8 cellular contexts compared by ENCODE assay signal in the genomic region with DNA sequence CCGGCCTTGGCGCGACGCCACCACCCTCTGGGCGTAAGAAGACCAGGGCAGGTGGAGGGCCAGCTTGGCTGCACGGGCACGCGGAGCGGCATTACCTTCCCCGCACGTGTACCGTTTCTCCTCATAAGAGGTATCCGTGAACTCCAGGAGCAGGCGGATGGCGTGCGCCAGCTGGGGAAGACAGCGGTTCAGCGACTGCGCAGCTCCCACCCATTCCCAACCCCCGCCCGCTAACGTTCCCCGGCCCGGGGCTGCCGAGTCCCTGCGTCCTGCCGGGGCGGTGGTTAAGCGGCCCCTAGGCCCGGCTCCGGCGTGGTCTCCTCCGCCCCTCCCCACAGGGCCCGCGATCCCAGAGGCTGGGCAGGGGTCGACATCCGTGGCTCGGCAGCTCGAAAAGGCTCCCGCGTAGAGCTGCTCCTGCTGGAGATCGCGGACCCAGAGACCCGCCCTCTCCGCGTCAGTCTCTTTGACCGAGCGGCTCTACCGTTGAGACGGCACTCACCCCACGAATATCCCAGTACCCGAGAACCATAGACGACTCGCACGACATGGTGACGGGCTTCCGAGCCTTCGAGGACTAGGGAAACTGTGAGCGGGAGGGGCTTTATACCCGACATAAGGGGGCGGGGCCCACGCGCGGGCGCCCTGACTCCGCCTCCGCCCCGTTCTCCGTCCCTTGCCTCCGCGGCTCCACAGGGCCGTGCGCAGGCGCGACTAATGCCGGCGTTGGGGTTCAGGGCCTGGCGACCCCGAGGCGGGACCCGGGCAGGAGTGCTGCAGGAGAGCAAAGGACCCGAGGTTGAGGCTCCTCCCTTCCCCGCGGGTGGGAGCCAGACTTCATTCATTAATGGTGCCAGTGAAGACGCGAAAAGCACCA. TPM values are rescaled to one million over a fixed set of nuclear protein-coding genes. Genes with fewer than 3 reads are reported as not detected.
DNase-seq lines count a peak whose midpoint lies in the region; ATAC-seq and TF ChIP-seq lines count a peak whose summit lies in the region.

No MANE protein-coding gene starts in this region.

- TF ChIP-seq EP300 in suprapubic skin (IDR thresholded peaks at IDR 0.05) = no peak

- H3K36me3 ChIP-seq in SK-N-MC (ENCODE audit: insufficient read depth, low read length) (peaks cover 25% of the 10 kb centered on the region), suprapubic skin (peaks cover 15% of the 10 kb centered on the region)

- H3K4me1 Mint-ChIP-seq in IgD-negative memory B cell = peaks cover 4 to 10% (median 4%) of the 10 kb centered on the region in 3 donors
- H3K4me1 Mint-ChIP-seq in activated naive CD4-positive, alpha-beta T cell treated with anti-CD3 and anti-CD28 coated beads, Interleukin-2, amount 50 U/mL, for 24 hours = peaks cover 20% of the 10 kb centered on the region
- H3K4me1 Mint-ChIP-seq in glutamatergic neuron (ENCODE audit: low read depth, unreplicated experiment) = peaks cover 3% of the 10 kb centered on the region

- H3K36me3 Mint-ChIP-seq in IgD-negative memory B cell = no peaks in the 10 kb centered on the region
- H3K36me3 Mint-ChIP-seq in activated naive CD4-positive, alpha-beta T cell treated with anti-CD3 and anti-CD28 coated beads, Interleukin-2, amount 50 U/mL, for 24 hours = no peaks in the 10 kb centered on the region
- no peaks in the 10 kb centered on the region for H3K36me3 Mint-ChIP-seq in glutamatergic neuron (ENCODE audit: unreplicated experiment)

- peak overlapping the region; percentile 90 for H3K4me3 ChIP-seq in SK-N-MC
- H3K4me3 ChIP-seq in suprapubic skin = peak overlapping the region; percentile 82

- H3K27ac ChIP-seq in SK-N-MC (no peak overlapping the region), suprapubic skin (peak overlapping the region; percentile 66)

- under 1% methylated on average over 37 of the region's 86 CpGs for WGBS in suprapubic skin

- peaks cover 23% of the 10 kb centered on the region for H3K4me1 ChIP-seq in suprapubic skin

- peaks cover 9% of the 10 kb centered on the region for H3K27me3 Mint-ChIP-seq in IgD-negative memory B cell
- H3K27me3 Mint-ChIP-seq in activated naive CD4-positive, alpha-beta T cell treated with anti-CD3 and anti-CD28 coated beads, Interleukin-2, amount 50 U/mL, for 24 hours = peaks cover 1% of the 10 kb centered on the region
- H3K27me3 Mint-ChIP-seq in glutamatergic neuron (ENCODE audit: unreplicated experiment) = peaks cover 7% of the 10 kb centered on the region

- ATAC-seq in GM19467 (IDR thresholded peaks at IDR 0.05; ENCODE audit: unreplicated experiment) = peak; percentile 59
- ATAC-seq in omental fat pad (ENCODE audit: low FRiP score) = peak; percentile 99

- H3K9me3 ChIP-seq in SK-N-MC (ENCODE audit: low read depth, low read length) (no peaks in the 10 kb centered on the region), suprapubic skin (no peaks in the 10 kb centered on the region)

- no peaks in the 10 kb centered on the region for H3K27me3 ChIP-seq in suprapubic skin

- H3K4me3 Mint-ChIP-seq in IgD-negative memory B cell (peak overlapping the region; percentile 62 to 94 (median 80)), glutamatergic neuron (ENCODE audit: unreplicated experiment) (peak overlapping the region; percentile 79)
- peak overlapping the region; percentile 81 for H3K4me3 Mint-ChIP-seq in activated naive CD4-positive, alpha-beta T cell treated with anti-CD3 and anti-CD28 coated beads, Interleukin-2, amount 50 U/mL, for 24 hours

- DNase-seq in C1 segment of cervical spinal cord (lab: John Stamatoyannopoulos, UW) (peak in 11 of 14 donors; percentile 34 to 77 (median 67)), SK-N-MC (ENCODE audit: low read depth, low spot score) (no peak), glutamatergic neuron (peak; percentile 81), omental fat pad (ENCODE audit: low spot score) (peak; percentile 82), suprapubic skin (ENCODE audit: low spot score in 2 of 2) (peak; percentile 91)

- TF ChIP-seq POLR2A in suprapubic skin (IDR thresholded peaks at IDR 0.05) = peak in 1 of 2 donors; percentile 80

- peaks cover 0 to 1% (median 0%) of the 10 kb centered on the region in 3 donors for H3K9me3 Mint-ChIP-seq in IgD-negative memory B cell
- H3K9me3 Mint-ChIP-seq in activated naive CD4-positive, alpha-beta T cell treated with anti-CD3 and anti-CD28 coated beads, Interleukin-2, amount 50 U/mL, for 24 hours = no peaks in the 10 kb centered on the region
- H3K9me3 Mint-ChIP-seq in glutamatergic neuron (ENCODE audit: unreplicated experiment) = no peaks in the 10 kb centered on the region

- H3K27ac Mint-ChIP-seq in IgD-negative memory B cell (no peak overlapping the region), glutamatergic neuron (ENCODE audit: unreplicated experiment) (no peak overlapping the region)
- no peak overlapping the region for H3K27ac Mint-ChIP-seq in activated naive CD4-positive, alpha-beta T cell treated with anti-CD3 and anti-CD28 coated beads, Interleukin-2, amount 50 U/mL, for 24 hours

- H3K9ac ChIP-seq in SK-N-MC (ENCODE audit: insufficient read length) = peak overlapping the region; percentile 74

- TF ChIP-seq CTCF in glutamatergic neuron (IDR thresholded peaks at IDR 0.05; ENCODE audit: partially characterized antibody, unreplicated experiment) (no peak), omental fat pad (IDR thresholded peaks at IDR 0.05) (no peak), suprapubic skin (IDR thresholded peaks at IDR 0.05) (no peak)

RNA-seq across cellular contexts. Expression of a gene that starts 0.9 kb away (rescaled TPM):
- 4.6 TPM for polyA plus RNA-seq in IgD-negative memory B cell
- 8.3 TPM for total RNA-seq in glutamatergic neuron (ENCODE audit: unreplicated experiment)
- total RNA-seq in omental fat pad = 100 to 1,000 TPM in 1 of 4 donors, 10 to 100 TPM in 3; 34.4 to 223 (median 62.8) TPM
- total RNA-seq in suprapubic skin = 100 to 1,000 TPM in 2 of 4 donors, 10 to 100 TPM in 2; 65.9 to 288 (median 114) TPM

RNA-seq across cellular contexts. Expression of a gene that starts 23.7 kb away (rescaled TPM):
- polyA plus RNA-seq in IgD-negative memory B cell = not detected
- total RNA-seq in glutamatergic neuron (ENCODE audit: unreplicated experiment) (not detected), omental fat pad (not detected), suprapubic skin (not detected)

RNA-seq across cellular contexts. Expression of a gene that starts 27.9 kb away (rescaled TPM):
- polyA plus RNA-seq in IgD-negative memory B cell = not detected
- 0.20 TPM for total RNA-seq in glutamatergic neuron (ENCODE audit: unreplicated experiment)
- 1 to 10 TPM; 4.2 to 6.6 (median 4.9) TPM for total RNA-seq in omental fat pad
- 1 to 10 TPM in 2 of 4 donors, under 1 TPM in 1, not detected in 1; 0.38 to 2.6 (median 1.4) TPM for total RNA-seq in suprapubic skin

RNA-seq across cellular contexts. Expression of a gene that starts 52.4 kb away (rescaled TPM):
- polyA plus RNA-seq in IgD-negative memory B cell = not detected
- total RNA-seq in glutamatergic neuron (ENCODE audit: unreplicated experiment) = not detected
- total RNA-seq in omental fat pad = 10 to 100 TPM in 1 of 4 donors, not detected in 3; 19.3 TPM
- total RNA-seq in suprapubic skin = 10 to 100 TPM in 1 of 4 donors, not detected in 3; 48.2 TPM
